ENCODE assay signal across 17 cellular contexts in genomic region chr4:80206111-80206510, GRCh38. TPM values are rescaled to one million over a fixed set of nuclear protein-coding genes. Genes with fewer than 3 reads are reported as not detected.
DNase-seq lines count a peak whose midpoint lies in the region; FAIRE-seq and TF ChIP-seq lines count a peak whose summit lies in the region.
"Had no signal": no experiment of that assay in that cellular context is flagged by ENCODE, and none has a peak within 500 bp of the region (broad histone marks: within the 10 kb centered on the region; RNA-seq: fewer than 3 reads in every experiment).

No MANE protein-coding gene starts in this region.

- CTCF ChIA-PET in H1 (lab: Charles Lee; ENCODE audit: partially characterized antibody) = interaction anchor here (0.6 to 3.5 kb wide), 9 partner anchors 8 to 1253 kb away, joined by 3 to 15 read pairs (median 3); partner anchors contain the start of genes FGF5 and PRDM8

- no peak for TF ChIP-seq EP300 in H1 (IDR thresholded peaks at IDR 0.05; ENCODE audit: borderline replicate concordance in 1 of 2, low read depth in 2 of 2, low read length in 2 of 2)

- POLR2A ChIA-PET in H1 (lab: Charles Lee; ENCODE audit: partially characterized antibody) = interaction anchor here (0.8 to 1.0 kb wide), 2 partner anchors 9 to 17 kb away, joined by 3 read pairs; no protein-coding TSS in a partner anchor

- no peak for FAIRE-seq in H1 (lab: Jason Lieb, UNC)
- FAIRE-seq: D721Med, G401.6, GM12891, GM18507 had no signal

- peak overlapping the region in 1 of 2 experiments; percentile 5; a peak in 1 of 5 replicates for H3K4me3 Mint-ChIP-seq in H9

- H3T11ph ChIP-seq in H9 (ENCODE audit: low read length) = no peak overlapping the region

- H3K27me3 Mint-ChIP-seq in H9 (ENCODE audit: low read depth) = peaks cover 95% of the 10 kb centered on the region

- H2AFZ ChIP-seq in H9 (ENCODE audit: low read length) (no peak overlapping the region), H1 (ENCODE audit: low read length) (no peak overlapping the region), osteoblast (ENCODE audit: low read length) (no peak overlapping the region)
- H2AFZ ChIP-seq: GM23248 had no signal

- H3K36me3 ChIP-seq in H1 (ENCODE audit: control insufficient read depth in 2 of 4, insufficient read depth in 4 of 4, low read length in 3 of 4) = peaks cover 0 to 6% (median 0%) of the 10 kb centered on the region in 4 experiments; a peak in 1 of 8 replicates
- H3K36me3 ChIP-seq in osteoblast (ENCODE audit: insufficient read depth, low read length) = no peaks in the 10 kb centered on the region
- H3K36me3 ChIP-seq: BE2C had no signal

- in situ Hi-C loops in GM13977 (cut with MboI; ENCODE audit: low pct_unique_long_range_greater_than_20kb, low sequenced_read_pairs, unreplicated experiment) = loop anchor here (25.0 kb wide), 1 partner anchor 1269 kb away; the partner anchor contains the start of gene PAQR3

- no peak for TF ChIP-seq RAD21 in H1 (IDR thresholded peaks at IDR 0.05 in 1 of 2, conservative IDR thresholded peaks at IDR 0.05 in 1 of 2; ENCODE audit: low read depth in 2 of 2, low read length in 2 of 2)

- H2BK12ac ChIP-seq in H9 (ENCODE audit: insufficient read length, low read depth, low read length) (no peak overlapping the region), H1 (ENCODE audit: low read depth, low read length) (no peak overlapping the region)

- H4K91ac ChIP-seq in H9 (ENCODE audit: insufficient read length, low read depth, low read length) = no peak overlapping the region
- no peak overlapping the region for H4K91ac ChIP-seq in H1 (replicated peaks; ENCODE audit: insufficient read length, low read length)

- H3K27me3 ChIP-seq in H9 (ENCODE audit: insufficient read depth, low read length) (peaks cover 66% of the 10 kb centered on the region), H1 (replicated peaks in 1 of 4; ENCODE audit: control insufficient read depth in 3 of 4, extremely low read depth in 1 of 4, insufficient read depth in 3 of 4, low read length in 3 of 4) (peaks cover 70 to 95% (median 85%) of the 10 kb centered on the region in 4 experiments), osteoblast (ENCODE audit: insufficient read depth, low read length) (no peaks in the 10 kb centered on the region)

- H2BK20ac ChIP-seq in H9 (ENCODE audit: low read depth, low read length, poor library complexity, severe bottlenecking) (no peak overlapping the region), H1 (ENCODE audit: low read length) (no peak overlapping the region)

- H3K4me3 ChIP-seq in H1 (ENCODE audit: extremely low read depth in 1 of 4, insufficient read depth in 2 of 4, low read depth in 3 of 4, low read length in 4 of 4) (no peak overlapping the region), osteoblast (ENCODE audit: insufficient read depth, low read length) (no peak overlapping the region)
- H3K4me3 ChIP-seq: GM23248 had no signal

- H3K9ac ChIP-seq in H9 (ENCODE audit: extremely low read depth, insufficient read length, low read length) (no peak overlapping the region), H1 (replicated peaks in 1 of 4; ENCODE audit: extremely low read depth in 1 of 4, low read depth in 3 of 4, low read length in 3 of 4) (no peak overlapping the region)
- H3K9ac ChIP-seq: GM23248 had no signal

- H2BK15ac ChIP-seq in H9 (ENCODE audit: low read depth, low read length) (no peak overlapping the region), H1 (ENCODE audit: low read length) (no peak overlapping the region)

- no peak overlapping the region for H3K18ac ChIP-seq in H9 (ENCODE audit: insufficient read length, low read depth, low read length)
- H3K18ac ChIP-seq in H1 (ENCODE audit: extremely low read depth, low read length) = no peak overlapping the region

- H3K4me1 Mint-ChIP-seq in H9 = peaks cover 9 to 26% of the 10 kb centered on the region in 2 experiments

- H3K27ac Mint-ChIP-seq in H9 = no peak overlapping the region
- H3K27ac Mint-ChIP-seq: CD4-positive, CD25-positive, alpha-beta regulatory T cell had no signal

- no peak overlapping the region for H3K56ac ChIP-seq in H9 (ENCODE audit: insufficient read length, low read depth, low read length)
- no peak overlapping the region for H3K56ac ChIP-seq in H1 (replicated peaks; ENCODE audit: insufficient read length, low read depth, low read length)

- H3K23me2 ChIP-seq in H9 (ENCODE audit: insufficient read length, low read depth, low read length, poor library complexity, severe bottlenecking) (peaks cover 9% of the 10 kb centered on the region), H1 (ENCODE audit: low read depth, low read length) (peaks cover 8% of the 10 kb centered on the region; the same call in 1 of the 2 replicates)

- H3K4ac ChIP-seq in H9 (ENCODE audit: low read depth, low read length) (no peak overlapping the region), H1 (replicated peaks; ENCODE audit: insufficient read length, low read depth, low read length) (no peak overlapping the region)

- H3K9me3 ChIP-seq in H9 (ENCODE audit: control insufficient read depth, low read depth, low read length) = no peaks in the 10 kb centered on the region
- no peaks in the 10 kb centered on the region for H3K9me3 ChIP-seq in H1 (ENCODE audit: insufficient read depth in 2 of 2, low read depth in 1 of 2, low read length in 1 of 2)
- no peaks in the 10 kb centered on the region for H3K9me3 ChIP-seq in osteoblast (ENCODE audit: low read depth, low read length)
- H3K9me3 ChIP-seq: BE2C, Caco-2 had no signal

- TF ChIP-seq POLR2A in H1 (IDR thresholded peaks at IDR 0.05; ENCODE audit: control extremely low read depth in 1 of 2, low read depth in 2 of 2, low read length in 2 of 2) = no peak

- no peak overlapping the region for H3K23ac ChIP-seq in H9 (ENCODE audit: insufficient read length, low read depth, low read length)
- no peak overlapping the region for H3K23ac ChIP-seq in H1 (ENCODE audit: insufficient read length)

- H3K4me2 ChIP-seq in H9 (ENCODE audit: insufficient read depth, insufficient read length, low read length) = peak overlapping the region; percentile 52
- H3K4me2 ChIP-seq in H1 (ENCODE audit: insufficient read depth in 1 of 2, low read depth in 2 of 2, low read length in 2 of 2) = peak overlapping the region in 1 of 2 experiments; percentile 50; a peak in 1 of 4 replicates
- H3K4me2 ChIP-seq in osteoblast (ENCODE audit: insufficient read depth, low read length) = no peak overlapping the region

- H3K14ac ChIP-seq in H9 (ENCODE audit: insufficient read depth, low read length) (no peak overlapping the region), H1 (ENCODE audit: insufficient read length) (no peak overlapping the region)

- peaks cover 3 to 13% of the 10 kb centered on the region in 2 experiments for H3K9me3 Mint-ChIP-seq in H9
- H3K9me3 Mint-ChIP-seq: CD4-positive, CD25-positive, alpha-beta regulatory T cell had no signal

- H4K20me1 ChIP-seq in H9 (ENCODE audit: control insufficient read depth, insufficient read depth, insufficient read length) (peaks cover 4% of the 10 kb centered on the region), H1 (replicated peaks in 1 of 2; ENCODE audit: control insufficient read depth in 1 of 2, insufficient read depth in 2 of 2, low read length in 2 of 2) (peaks cover 15 to 27% of the 10 kb centered on the region in 2 experiments), osteoblast (ENCODE audit: insufficient read depth, low read length) (no peaks in the 10 kb centered on the region)

- H3K79me1 ChIP-seq in H9 (ENCODE audit: insufficient read depth, low read depth, low read length, poor library complexity, severe bottlenecking) = no peaks in the 10 kb centered on the region
- no peaks in the 10 kb centered on the region for H3K79me1 ChIP-seq in H1 (ENCODE audit: low read depth, low read length)

- H2BK120ac ChIP-seq in H9 (ENCODE audit: low read depth, low read length, poor library complexity, severe bottlenecking) (no peak overlapping the region), H1 (replicated peaks; ENCODE audit: low read depth, low read length) (no peak overlapping the region)

- H4K8ac ChIP-seq in H9 (replicated peaks; ENCODE audit: insufficient read length, low read depth, low read length) = no peak overlapping the region
- H4K8ac ChIP-seq in H1 (ENCODE audit: extremely low read depth, insufficient read depth, low read length) = no peak overlapping the region

- peaks cover 0 to 4% (median 0%) of the 10 kb centered on the region in 3 experiments; a peak in 3 of 7 replicates for H3K36me3 Mint-ChIP-seq in H9 (ENCODE audit: insufficient read depth in 1 of 3, low read depth in 3 of 3)

- peaks cover 2% of the 10 kb centered on the region; the same call in 1 of the 2 replicates for H3K4me1 ChIP-seq in H9 (ENCODE audit: insufficient read depth, low read length)
- H3K4me1 ChIP-seq in H1 (replicated peaks in 1 of 4; ENCODE audit: control insufficient read depth in 3 of 4, insufficient read depth in 4 of 4, low read length in 3 of 4) = peaks cover 4 to 22% (median 7%) of the 10 kb centered on the region in 4 experiments
- peaks cover 5% of the 10 kb centered on the region for H3K4me1 ChIP-seq in osteoblast (ENCODE audit: insufficient read depth, low read length)
- H3K4me1 ChIP-seq: BE2C, Caco-2 had no signal

- H3K79me2 ChIP-seq in H9 (ENCODE audit: insufficient read depth, low read length) (no peaks in the 10 kb centered on the region), H1 (ENCODE audit: control insufficient read depth in 1 of 2, insufficient read depth in 2 of 2, low read length in 2 of 2) (no peaks in the 10 kb centered on the region), osteoblast (ENCODE audit: insufficient read depth, low read length) (no peaks in the 10 kb centered on the region)

- H2BK5ac ChIP-seq in H9 (ENCODE audit: insufficient read length, low read length) = no peak overlapping the region
- no peak overlapping the region for H2BK5ac ChIP-seq in H1 (ENCODE audit: low read depth, low read length)

- H3K27ac ChIP-seq in H9 (ENCODE audit: insufficient read length, low read depth, low read length) = no peak overlapping the region
- H3K27ac ChIP-seq in H1 (ENCODE audit: low read depth, low read length) = no peak overlapping the region
- H3K27ac ChIP-seq in osteoblast (ENCODE audit: low read depth, low read length) = no peak overlapping the region
- H3K27ac ChIP-seq: GM23248 had no signal

- WGBS in H9 (ENCODE audit: extremely low coverage, insufficient read length, low lambda C conversion rate) = no CpG with 5 or more reads among the region's 9 CpGs
- WGBS in H1 (ENCODE audit: extremely low coverage in 1 of 2, insufficient coverage in 1 of 2, insufficient read length in 1 of 2, insufficient replicate concordance in 2 of 2, low coverage in 1 of 2, low lambda C conversion rate in 2 of 2, missing lambda C conversion rate in 1 of 2), 2 experiments = 62% methylated on average over 9 of the region's 9 CpGs; no CpG with 5 or more reads in 1 of the 2 experiments

- no peak for TF ChIP-seq CTCF in GM13977 (IDR thresholded peaks at IDR 0.05; ENCODE audit: extremely low read depth, insufficient read depth, missing control alignments)
- TF ChIP-seq CTCF in H9 (conservative IDR thresholded peaks at IDR 0.05) = no peak
- TF ChIP-seq CTCF in H1 (IDR thresholded peaks at IDR 0.05; ENCODE audit: control extremely low read depth in 1 of 3, insufficient read depth in 1 of 3, low read depth in 1 of 3, low read length in 3 of 3) = no peak
- no peak for TF ChIP-seq CTCF in osteoblast (IDR thresholded peaks at IDR 0.05; ENCODE audit: extremely low read depth, low read depth, low read length)

- H4K5ac ChIP-seq in H9 (ENCODE audit: insufficient read length, low read depth, low read length) (no peak overlapping the region), H1 (ENCODE audit: insufficient read length, low read depth, low read length) (no peak overlapping the region)

- H2AK5ac ChIP-seq in H9 (ENCODE audit: insufficient read length, low read length) (no peak overlapping the region), H1 (ENCODE audit: low read depth, low read length) (no peak overlapping the region)

- DNase-seq in GM13977 (ENCODE audit: low spot score) = peak; percentile 7
- no peak for DNase-seq in H9
- DNase-seq in H1 (ENCODE audit: low read depth in 1 of 2, low spot score in 2 of 2) = no peak
- peak; percentile 55 for DNase-seq in osteoblast (ENCODE audit: insufficient read length, low spot score, missing footprints)
- DNase-seq in activated CD4-positive, alpha-beta T cell treated with anti-CD3 and anti-CD28 coated beads, Interleukin-2, amount 50 U/mL, for 1 hour = no peak
- DNase-seq in AG08396 (ENCODE audit: low spot score) = no peak
- no peak for DNase-seq in NOMO-1 treated with DMSO at 0.1 percent for 48 hours (lab: John Stamatoyannopoulos, UW; ENCODE audit: unreplicated experiment)
- DNase-seq: BE2C; C1 segment of cervical spinal cord; Caco-2; CD4-positive, CD25-positive, alpha-beta regulatory T cell; GM23248; H7 had no signal

RNA-seq across cellular contexts. Expression of gene PRDM8, which starts 8.8 kb away (rescaled TPM):
- total RNA-seq in H9 (2021) = not detected in 2 replicates
- total RNA-seq in H1 (2021; fragmentation: NEBNext Ultra II Directional; extraction: Animal tissue kit (Norgen Biotek cat#: 25700)) = 0.10 TPM in 1 of 2 replicates, not detected in the other
- 0.03 TPM in 1 of 2 replicates, not detected in the other for polyA plus RNA-seq in H1 (2011; rRNA removed)
- 0.03 TPM for polyA plus RNA-seq in H1 (2011; cell fraction: cytosol; rRNA removed)
- 0.13 TPM for polyA plus RNA-seq in H1 (2011; cell fraction: nucleus; rRNA removed)
- polyA plus RNA-seq in H1 (2012, experiment 1 of 2) = not detected in 4 replicates
- polyA plus RNA-seq in H1 (2012, experiment 2 of 2) = not detected
- 0.08 TPM for polyA plus RNA-seq in H1 (2013, experiment 1 of 2)
- 0.07 TPM for polyA plus RNA-seq in H1 (2013, experiment 2 of 2)
- polyA minus RNA-seq in H1 (2011; rRNA and poly(A)+ RNA removed) = not detected in 2 replicates
- not detected for polyA minus RNA-seq in H1 (2011; cell fraction: cytosol; rRNA and poly(A)+ RNA removed)
- not detected for polyA minus RNA-seq in H1 (2011; cell fraction: nucleus; rRNA and poly(A)+ RNA removed)
- total RNA-seq in osteoblast = 3.6 and 5.0 TPM in 2 replicates
- total RNA-seq: Caco-2 had no signal

Comparison
In these comparisons a context has a peak if more than half of its experiments do, and no peak if none do; other contexts are left out.
1. DNase-seq: peak in GM13977 (single experiment) and osteoblast (single experiment); none in H9 (single experiment), H1 (0 of 2), activated CD4-positive, alpha-beta T cell treated with anti-CD3 and anti-CD28 coated beads, Interleukin-2, amount 50 U/mL, for 1 hour (single experiment), AG08396 (single experiment) and NOMO-1 treated with DMSO at 0.1 percent for 48 hours (single experiment).